ENCODE assay signal across 24 cellular contexts in genomic region chr2:157746234-157746950, GRCh38.
DNase-seq lines count a peak whose midpoint lies in the region; ATAC-seq, FAIRE-seq and TF ChIP-seq lines count a peak whose summit lies in the region.
"Had no signal": no experiment of that assay in that cellular context is flagged by ENCODE, and none has a peak within 500 bp of the region (broad histone marks: within the 10 kb centered on the region; RNA-seq: fewer than 3 reads in every experiment).

No MANE protein-coding gene starts in this region.

- DNase-seq in GM23248 (peak; percentile 64), astrocyte of the cerebellum (ENCODE audit: low read depth) (peak; percentile 35), glomerular visceral epithelial cell (ENCODE audit: extremely low spot score) (peak; percentile 61), putamen (ENCODE audit: low spot score) (peak; percentile 13), pancreas (no peak), NCI-H2081 (lab: John Stamatoyannopoulos, UW) (no peak), cortex of kidney (lab: John Stamatoyannopoulos, UW) (no peak)
- DNase-seq: activated CD4-positive, alpha-beta T cell treated with anti-CD3 and anti-CD28 coated beads for 48 hours; activated CD8-positive, alpha-beta memory T cell treated with anti-CD3 and anti-CD28 coated beads, Interleukin-2, amount 50 U/mL, for 4 hours; activated naive CD4-positive, alpha-beta T cell; AML-193; Caco-2; dorsolateral prefrontal cortex; GDM1; hypothalamus; left ventricle myocardium superior; MV-4-11; NCI-H2029 treated with DMSO at 0.1 percent for 48 hours; NCI-H69; PC-3; small intestine had no signal

- H3K9me2 ChIP-seq in GM23248 (ENCODE audit: insufficient read depth), result no peaks in the 10 kb centered on the region; the same call in 1 of the 2 replicates

- no peak overlapping the region for H3K4me3 ChIP-seq in GM23248
- no peak overlapping the region for H3K4me3 ChIP-seq in astrocyte of the cerebellum (ENCODE audit: low read depth, low read length)
- H3K4me3 ChIP-seq in pancreas, result no peak overlapping the region
- H3K4me3 ChIP-seq: dorsolateral prefrontal cortex, thoracic aorta had no signal

- intact Hi-C loops in pancreas (cut with DNase I), result no loop called here

- H3F3A ChIP-seq in GM23248 (ENCODE audit: insufficient read depth), result peaks cover 23% of the 10 kb centered on the region

- in situ Hi-C loops in GM23248 (cut with MboI), result no loop called here
- in situ Hi-C loops in astrocyte of the cerebellum (cut with HindIII; ENCODE audit: low sequenced_read_pairs), result no loop called here

- 83 to 88% methylated on average over 12 of the region's 12 CpGs for WGBS in GM23248 (ENCODE audit: low coverage in 1 of 2, low lambda C conversion rate in 2 of 2, missing lambda C conversion rate in 2 of 2), 2 experiments
- WGBS in pancreas, 2 donors, result 94 to 97% methylated on average over 12 of the region's 12 CpGs

- ATAC-seq in pancreas (no peak), HG03175 (IDR thresholded peaks at IDR 0.05; ENCODE audit: unreplicated experiment) (no peak)
- ATAC-seq: left ventricle myocardium superior, PC-3 had no signal

- TF ChIP-seq CTCF in astrocyte of the cerebellum (IDR thresholded peaks at IDR 0.05; ENCODE audit: low read depth, low read length, missing control alignments) (no peak), pancreas (IDR thresholded peaks at IDR 0.05) (no peak)

- no peaks in the 10 kb centered on the region for H3K9me3 ChIP-seq in GM23248 (ENCODE audit: low read depth)
- no peaks in the 10 kb centered on the region for H3K9me3 ChIP-seq in pancreas
- H3K9me3 ChIP-seq: Caco-2, thoracic aorta had no signal

- peaks cover 34% of the 10 kb centered on the region for H3K4me1 ChIP-seq in GM23248 (ENCODE audit: insufficient read depth)
- peaks cover 0 to 4% (median 0%) of the 10 kb centered on the region in 3 donors for H3K4me1 ChIP-seq in pancreas
- H3K4me1 ChIP-seq: Caco-2, parathyroid adenoma had no signal

- H3K27ac ChIP-seq in GM23248 (0 out of 2 replicates have a peak overlapping the region, but pooled peaks have one; percentile 3), pancreas (no peak overlapping the region)
- H3K27ac ChIP-seq: dorsolateral prefrontal cortex, parathyroid adenoma, thoracic aorta had no signal

- H3K9ac ChIP-seq in GM23248, result no peak overlapping the region
- H3K9ac ChIP-seq: parathyroid adenoma had no signal

- no peaks in the 10 kb centered on the region for H3K36me3 ChIP-seq in GM23248 (ENCODE audit: low read depth)
- H3K36me3 ChIP-seq in pancreas, result no peaks in the 10 kb centered on the region

- peak overlapping the region; percentile 3 for H3K4me2 ChIP-seq in GM23248 (ENCODE audit: unreplicated experiment)

- no peak overlapping the region for H2AFZ ChIP-seq in GM23248
- H2AFZ ChIP-seq: parathyroid adenoma had no signal

- no peaks in the 10 kb centered on the region for H3K27me3 ChIP-seq in GM23248 (replicated peaks; ENCODE audit: insufficient read depth)
- H3K27me3 ChIP-seq in pancreas, result no peaks in the 10 kb centered on the region
- H3K27me3 ChIP-seq: dorsolateral prefrontal cortex had no signal

- peaks cover 18% of the 10 kb centered on the region for H3K79me2 ChIP-seq in GM23248 (ENCODE audit: insufficient read depth)
- H3K79me2 ChIP-seq: parathyroid adenoma had no signal

- FAIRE-seq in pancreas (lab: Jason Lieb, UNC), result no peak
- FAIRE-seq: small intestine had no signal

- H4K20me1 ChIP-seq in GM23248 (ENCODE audit: insufficient read depth), result no peaks in the 10 kb centered on the region

Comparison
In these comparisons a context has a peak if more than half of its experiments do, and no peak if none do; other contexts are left out.
1. DNase-seq: peak in GM23248 (single experiment), astrocyte of the cerebellum (single experiment), glomerular visceral epithelial cell (single experiment) and putamen (single experiment); none in pancreas (0 of 6), NCI-H2081 (0 of 2) and cortex of kidney (single experiment).